Comparison of ENCODE assay signal across 1 cellular context in genomic region chr20:2006452-2007381, GRCh38.
TF ChIP-seq lines count a peak whose summit lies in the region.

No MANE protein-coding gene starts in this region.

TF ChIP-seq in GM12878, 131 proteins besides CTCF, POLR2A, EP300 and RAD21 (continued from another document):
- TF ChIP-seq REST (IDR thresholded peaks at IDR 0.05; ENCODE audit: low read depth, low read length) = peak; percentile 25; the same call in 1 of the 2 replicates
- TF ChIP-seq SMC3 (IDR thresholded peaks at IDR 0.05; ENCODE audit: borderline replicate concordance, low read length) = peak; percentile 61
